In genomic region chr9:89357331-89358197, GRCh38 we compare ENCODE assay signal across 14 cellular contexts. TPM values are rescaled to one million over a fixed set of nuclear protein-coding genes. Genes with fewer than 3 reads are reported as not detected.
A peak's percentile ranks its signal among the peaks of the same experiment; 100 is the strongest.
DNase-seq lines count a peak whose midpoint lies in the region; TF ChIP-seq lines count a peak whose summit lies in the region.
"Had no signal": no experiment of that assay in that cellular context is flagged by ENCODE, and none has a peak within 500 bp of the region (broad histone marks: within the 10 kb centered on the region; RNA-seq: fewer than 3 reads in every experiment).

No MANE protein-coding gene starts in this region.

- no peak overlapping the region for H3K9ac ChIP-seq in neural cell (ENCODE audit: low read length)

- H3K27me3 ChIP-seq in H7 (ENCODE audit: control insufficient read depth, insufficient read depth, low read length) = no peaks in the 10 kb centered on the region
- H3K27me3 ChIP-seq in neural cell (ENCODE audit: insufficient read depth, low read depth, low read length) = no peaks in the 10 kb centered on the region

- TF ChIP-seq RAD21 in neural cell (conservative IDR thresholded peaks at IDR 0.05) = no peak

- no peaks in the 10 kb centered on the region for H3K9me2 ChIP-seq in neural cell (ENCODE audit: insufficient read depth, low read length)

- H3F3A ChIP-seq in neural cell (ENCODE audit: insufficient read depth, low read length, poor library complexity, severe bottlenecking) = no peaks in the 10 kb centered on the region

- no peaks in the 10 kb centered on the region for H3K9me3 ChIP-seq in neural cell (ENCODE audit: low read length)
- H3K9me3 ChIP-seq: mucosa of descending colon had no signal

- H3K4me1 Mint-ChIP-seq in brain = peaks cover 31% of the 10 kb centered on the region

- H3K4me3 Mint-ChIP-seq in brain = no peak overlapping the region
- H3K4me3 Mint-ChIP-seq: IgD-negative memory B cell had no signal

- no peaks in the 10 kb centered on the region for H3K9me3 Mint-ChIP-seq in brain
- H3K9me3 Mint-ChIP-seq: IgD-negative memory B cell had no signal

- no peak overlapping the region for H3K4me3 ChIP-seq in H7 (ENCODE audit: insufficient read depth, low read depth, low read length)
- no peak overlapping the region for H3K4me3 ChIP-seq in neural cell (ENCODE audit: low read length)
- H3K4me3 ChIP-seq: mucosa of descending colon had no signal

- peak in 2 of 3 experiments; percentile 42 to 75 for DNase-seq in NCI-H1417 (lab: John Stamatoyannopoulos, UW)
- DNase-seq in NCI-H1417 treated with DMSO at 0.1 percent for 48 hours (lab: John Stamatoyannopoulos, UW) = no peak
- peak; percentile 10 for DNase-seq in H7
- no peak for DNase-seq in ureter (ENCODE audit: low spot score)
- DNase-seq in OCI-M1 (lab: John Stamatoyannopoulos, UW) = no peak
- no peak for DNase-seq in AML-193 (lab: John Stamatoyannopoulos, UW)
- DNase-seq: mucosa of descending colon, NCI-H1105 treated with DMSO at 0.1 percent for 48 hours, NCI-H526, T-helper 1 cell had no signal

- peaks cover 79% of the 10 kb centered on the region for H3K36me3 Mint-ChIP-seq in brain

- no peak overlapping the region for H2AFZ ChIP-seq in neural cell (ENCODE audit: low read depth, low read length)

- H3K27me3 Mint-ChIP-seq in brain = no peaks in the 10 kb centered on the region
- H3K27me3 Mint-ChIP-seq: IgD-negative memory B cell had no signal

- no peak overlapping the region for H3K4me2 ChIP-seq in neural cell (ENCODE audit: low read length)

- no peak for TF ChIP-seq CTCF in brain (conservative IDR thresholded peaks at IDR 0.05)
- no peak for TF ChIP-seq CTCF in neural cell (IDR thresholded peaks at IDR 0.05; ENCODE audit: poor library complexity, severe bottlenecking)

- no peak for TF ChIP-seq EP300 in neural cell (conservative IDR thresholded peaks at IDR 0.05; ENCODE audit: poor library complexity, severe bottlenecking)

- peak overlapping the region; percentile 32 for H3K27ac ChIP-seq in neural cell (ENCODE audit: low read length)
- H3K27ac ChIP-seq: 22Rv1 had no signal

- peak overlapping the region; percentile 87 to 97 (median 90) for H3K27ac Mint-ChIP-seq in brain

- H4K20me1 ChIP-seq in neural cell (ENCODE audit: insufficient read depth) = no peaks in the 10 kb centered on the region

- H3K36me3 ChIP-seq in H7 (replicated peaks; ENCODE audit: control insufficient read depth, insufficient read depth, low read length) (peaks cover 59% of the 10 kb centered on the region), neural cell (ENCODE audit: insufficient read depth, low read length) (peaks cover 11% of the 10 kb centered on the region)

- no peaks in the 10 kb centered on the region for H3K79me2 ChIP-seq in neural cell (replicated peaks; ENCODE audit: insufficient read depth, low read length)

TF ChIP-seq in neural cell, 6 proteins besides CTCF, POLR2A, EP300 and RAD21:
- TF ChIP-seq POLR2AphosphoS5 (IDR thresholded peaks at IDR 0.05) (no peak), MXI1 (conservative IDR thresholded peaks at IDR 0.05; ENCODE audit: poor library complexity, severe bottlenecking) (no peak), REST (IDR thresholded peaks at IDR 0.05; ENCODE audit: borderline replicate concordance) (no peak)

RNA-seq across cellular contexts. Expression of gene SECISBP2, which starts 39.3 kb away (rescaled TPM):
- total RNA-seq in H7 (2014; rRNA removed; shearing (Covaris generic)) = 51.6 and 74.8 TPM in 2 replicates
- polyA plus RNA-seq in brain (ENCODE audit: insufficient read depth, low read depth, low replicate concordance) (39.1 TPM), neural cell (116 and 121 TPM in 2 replicates)
- polyA minus RNA-seq in neural cell = 125 and 141 TPM in 2 replicates
- total RNA-seq in ureter = 103 TPM

RNA-seq across cellular contexts. Expression of gene CKS2, which starts 46.6 kb away (rescaled TPM):
- 280 and 303 TPM in 2 replicates for total RNA-seq in H7 (2014; rRNA removed; shearing (Covaris generic))
- polyA plus RNA-seq in brain (ENCODE audit: insufficient read depth, low read depth, low replicate concordance) = 220 TPM
- 40.2 and 48.5 TPM in 2 replicates for polyA plus RNA-seq in neural cell
- 20.8 and 22.9 TPM in 2 replicates for polyA minus RNA-seq in neural cell
- 13.1 TPM for total RNA-seq in ureter

Comparison
In these comparisons a context has a peak if more than half of its experiments do, and no peak if none do; other contexts are left out.
1. DNase-seq: peak in NCI-H1417 (2 of 3) and H7 (single experiment); none in NCI-H1417 treated with DMSO at 0.1 percent for 48 hours (single experiment), ureter (single experiment), OCI-M1 (single experiment) and AML-193 (0 of 2).
2. RNA of gene CKS2, which starts 46.6 kb away (total RNA-seq): 280 to 303 TPM in H7; 13.1 TPM in ureter (single experiment); every median in the first group is over 10 times any median in the second.